In the genomic region with DNA sequence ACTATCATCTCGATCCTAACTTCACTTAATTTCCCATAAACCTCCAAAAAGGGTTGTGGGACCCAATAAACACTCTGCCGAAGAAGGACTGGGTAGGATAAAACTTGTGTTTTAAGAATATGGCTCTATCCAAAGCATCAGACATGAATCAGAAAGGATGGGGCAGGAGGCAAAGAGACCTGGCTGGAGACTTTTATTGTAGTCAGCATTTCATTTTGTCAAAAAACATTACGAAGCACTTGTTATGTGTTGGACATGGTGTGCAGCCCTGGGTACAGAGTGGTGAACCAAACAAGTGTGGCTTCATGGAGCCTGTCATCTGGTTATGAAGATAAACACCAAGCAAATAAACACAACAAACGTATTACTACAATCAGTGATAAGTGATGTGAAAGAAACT, we compare ENCODE assay signal across 16 cellular contexts. TPM values are rescaled to one million over a fixed set of nuclear protein-coding genes. Genes with fewer than 3 reads are reported as not detected.
DNase-seq lines count a peak whose midpoint lies in the region; ATAC-seq and TF ChIP-seq lines count a peak whose summit lies in the region.
"Had no signal": no experiment of that assay in that cellular context is flagged by ENCODE, and none has a peak within 500 bp of the region (broad histone marks: within the 10 kb centered on the region; RNA-seq: fewer than 3 reads in every experiment).

No MANE protein-coding gene starts in this region.

- no peak for TF ChIP-seq CTCF in heart left ventricle (IDR thresholded peaks at IDR 0.05)
- no peak for TF ChIP-seq CTCF in type B pancreatic cell (conservative IDR thresholded peaks at IDR 0.05)

- POLR2A ChIA-PET in activated CD4-positive, alpha-beta memory T cell treated with anti-CD3 and anti-CD28 coated beads for 36 hours (lab: Charles Lee): interaction anchor here (1.0 to 12.0 kb wide), 17 partner anchors 9 to 213 kb away, joined by 3 to 265 read pairs (median 9); a partner anchor contains a TSS

- peak overlapping the region; percentile 36 for H3K4me3 Mint-ChIP-seq in activated CD4-positive, alpha-beta memory T cell treated with anti-CD3 and anti-CD28 coated beads for 36 hours
- no peak overlapping the region for H3K4me3 Mint-ChIP-seq in type B pancreatic cell
- H3K4me3 Mint-ChIP-seq: mesothelial cell of epicardium had no signal

- H3K27ac Mint-ChIP-seq in activated CD4-positive, alpha-beta memory T cell treated with anti-CD3 and anti-CD28 coated beads for 36 hours: peak overlapping the region; percentile 99
- H3K27ac Mint-ChIP-seq in type B pancreatic cell: no peak overlapping the region

- peaks cover 38% of the 10 kb centered on the region for H3K36me3 Mint-ChIP-seq in activated CD4-positive, alpha-beta memory T cell treated with anti-CD3 and anti-CD28 coated beads for 36 hours
- no peaks in the 10 kb centered on the region for H3K36me3 Mint-ChIP-seq in type B pancreatic cell
- H3K36me3 Mint-ChIP-seq: mesothelial cell of epicardium had no signal

- peaks cover 100% of the 10 kb centered on the region for H3K4me1 Mint-ChIP-seq in activated CD4-positive, alpha-beta memory T cell treated with anti-CD3 and anti-CD28 coated beads for 36 hours (ENCODE audit: low read depth)
- H3K4me1 Mint-ChIP-seq in type B pancreatic cell (ENCODE audit: unreplicated experiment): peaks cover 6% of the 10 kb centered on the region

- 70 to 72% (median 72%) methylated on average over 4 of the region's 4 CpGs for WGBS in heart left ventricle, 4 donors
- WGBS in right cardiac atrium: 72% methylated on average over 4 of the region's 4 CpGs

- peaks cover 8% of the 10 kb centered on the region for H3K9me3 Mint-ChIP-seq in activated CD4-positive, alpha-beta memory T cell treated with anti-CD3 and anti-CD28 coated beads for 36 hours
- no peaks in the 10 kb centered on the region for H3K9me3 Mint-ChIP-seq in type B pancreatic cell

- no peak overlapping the region for H3K9ac ChIP-seq in stomach smooth muscle (ENCODE audit: low read length in 2 of 2)
- H3K9ac ChIP-seq: parathyroid adenoma had no signal

- H3K4me3 ChIP-seq in heart left ventricle (no peak overlapping the region), right cardiac atrium (ENCODE audit: low read length) (no peak overlapping the region), stomach smooth muscle (ENCODE audit: low read length in 2 of 2) (no peak overlapping the region)

- H3K4me1 ChIP-seq in heart left ventricle: peaks cover 0 to 100% (median 5%) of the 10 kb centered on the region in 12 donors
- H3K4me1 ChIP-seq in right cardiac atrium (ENCODE audit: control insufficient read depth, insufficient read depth, low read length): no peaks in the 10 kb centered on the region
- peaks cover 7% of the 10 kb centered on the region for H3K4me1 ChIP-seq in stomach smooth muscle (ENCODE audit: control insufficient read depth, insufficient read depth, low read length)
- H3K4me1 ChIP-seq: parathyroid adenoma had no signal

- ATAC-seq in heart left ventricle (no peak), right cardiac atrium (no peak), GM19351 (IDR thresholded peaks at IDR 0.05; ENCODE audit: unreplicated experiment) (no peak), HG03280 (IDR thresholded peaks at IDR 0.05; ENCODE audit: unreplicated experiment) (no peak)

- DNase-seq in heart left ventricle (no peak), right cardiac atrium (no peak), islet precursor cell (peak; percentile 4), type B pancreatic cell (ENCODE audit: extremely low spot score, unreplicated experiment) (no peak)
- no peak for DNase-seq in activated CD4-positive, alpha-beta memory T cell treated with anti-CD3 and anti-CD28 coated beads for 36 hours
- DNase-seq: anterior cingulate cortex, NCI-H1417, NCI-H510A, RPMI8226, T1000 had no signal

- intact Hi-C loops in heart left ventricle (cut with DNase I): loop anchor here in 1 of 10 donors (2.0 kb wide), 1 partner anchor 49 kb away; no protein-coding TSS in a partner anchor
- intact Hi-C loops in right cardiac atrium (cut with DNase I): no loop called here
- intact Hi-C loops in activated CD4-positive, alpha-beta memory T cell treated with anti-CD3 and anti-CD28 coated beads for 36 hours (cut with micrococcal nuclease): loop anchor here (2.0 to 10.0 kb wide), 6 partner anchors 33 to 546 kb away; a partner anchor contains a TSS

- CTCF ChIA-PET in activated CD4-positive, alpha-beta memory T cell treated with anti-CD3 and anti-CD28 coated beads for 36 hours (lab: Charles Lee): interaction anchor here (1.1 to 7.4 kb wide), 8 partner anchors 15 to 68 kb away, joined by 3 to 79 read pairs (median 15); a partner anchor contains a TSS

- TF ChIP-seq POLR2A in heart left ventricle (IDR thresholded peaks at IDR 0.05): no peak

- H3K27me3 ChIP-seq in heart left ventricle (no peaks in the 10 kb centered on the region), right cardiac atrium (ENCODE audit: control insufficient read depth, insufficient read depth) (no peaks in the 10 kb centered on the region), stomach smooth muscle (ENCODE audit: control insufficient read depth in 1 of 2, insufficient read depth in 2 of 2, low read length in 2 of 2) (no peaks in the 10 kb centered on the region)

- H3K27ac ChIP-seq in heart left ventricle (peak overlapping the region in 9 of 12 donors; percentile 55 to 91 (median 82)), right cardiac atrium (ENCODE audit: low read length) (no peak overlapping the region), stomach smooth muscle (ENCODE audit: low read length) (peak overlapping the region; percentile 58)

- H3K27me3 Mint-ChIP-seq in activated CD4-positive, alpha-beta memory T cell treated with anti-CD3 and anti-CD28 coated beads for 36 hours: no peaks in the 10 kb centered on the region
- peaks cover 24% of the 10 kb centered on the region for H3K27me3 Mint-ChIP-seq in type B pancreatic cell

- H3K36me3 ChIP-seq in heart left ventricle (peaks cover 0 to 18% (median 0%) of the 10 kb centered on the region in 9 donors), stomach smooth muscle (ENCODE audit: control insufficient read depth in 2 of 2, insufficient read depth in 2 of 2, low read length in 2 of 2) (no peaks in the 10 kb centered on the region)

- H3K9me3 ChIP-seq in heart left ventricle: peaks cover 0 to 6% (median 0%) of the 10 kb centered on the region in 12 donors
- no peaks in the 10 kb centered on the region for H3K9me3 ChIP-seq in right cardiac atrium (ENCODE audit: control insufficient read depth, low read length)
- H3K9me3 ChIP-seq in stomach smooth muscle (ENCODE audit: control insufficient read depth in 2 of 2, low read length in 2 of 2): peaks cover 3 to 6% of the 10 kb centered on the region in 2 donors

RNA-seq across cellular contexts. Expression of a gene that starts 17.3 kb away (rescaled TPM):
- total RNA-seq in heart left ventricle: 10 to 100 TPM in 2 of 9 donors, 1 to 10 TPM in 7; 2.1 to 49.0 (median 6.3) TPM
- 1 to 10 TPM; 3.7 to 3.9 TPM for polyA plus RNA-seq in heart left ventricle
- 10 to 100 TPM in 3 of 4 donors, 1 to 10 TPM in 1; 8.3 to 18.5 (median 11.6) TPM for total RNA-seq in right cardiac atrium
- 3.1 TPM for polyA plus RNA-seq in right cardiac atrium
- total RNA-seq in activated CD4-positive, alpha-beta memory T cell treated with anti-CD3 and anti-CD28 coated beads for 36 hours: 100 to 1,000 TPM; 114 to 117 TPM
- total RNA-seq in type B pancreatic cell (ENCODE audit: low replicate concordance): 0.48 and 0.62 TPM in 2 replicates
- total RNA-seq: dermis microvascular lymphatic vessel endothelial cell had no signal
